ENCODE assay signal across 17 cellular contexts in the genomic region with DNA sequence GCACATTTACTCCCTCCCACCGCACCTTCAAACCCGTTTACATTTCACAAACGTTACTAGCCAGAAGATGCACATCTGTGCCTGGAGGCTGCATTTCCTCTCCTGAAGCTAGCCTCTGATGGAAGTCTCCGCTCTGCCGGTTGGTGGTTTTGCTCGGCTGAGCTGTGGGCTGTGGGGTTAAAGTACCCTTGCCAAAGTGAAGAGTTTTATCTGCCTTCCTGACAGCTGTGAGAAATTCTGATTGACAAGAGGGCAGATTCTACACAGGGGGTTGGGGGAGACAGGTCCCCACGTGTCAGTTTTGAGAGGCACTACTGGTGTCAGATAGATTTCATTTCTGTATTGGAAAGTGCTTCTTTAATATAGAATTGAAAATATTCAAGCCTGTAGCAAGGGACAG.
"Had no signal": no experiment of that assay in that cellular context is flagged by ENCODE, and none has a peak within 500 bp of the region (broad histone marks: within the 10 kb centered on the region; RNA-seq: fewer than 3 reads in every experiment).

No MANE protein-coding gene starts in this region.

- H3K9me3 Mint-ChIP-seq: activated naive CD8-positive, alpha-beta T cell treated with anti-CD3 and anti-CD28 coated beads, Interleukin-2, amount 10 ng/mL, durations not matched to agents 7 days and 5 days; activated T-helper 17 cell treated with anti-CD3 and anti-CD28 coated beads, Interleukin-2, amount 50 U/mL, for 72 hours; effector memory CD8-positive, alpha-beta T cell; natural killer cell; stimulated activated naive B cell treated with anti-CD40 and anti-IgM and Interleukin-4, amounts not matched to agents 10 μg/mL and 1 μg/mL and 100 μg/mL, for 72 hours had no signal

- H3K36me3 Mint-ChIP-seq: activated naive CD8-positive, alpha-beta T cell treated with anti-CD3 and anti-CD28 coated beads, Interleukin-2, amount 10 ng/mL, durations not matched to agents 7 days and 5 days; natural killer cell; stimulated activated naive B cell treated with anti-CD40 and anti-IgM and Interleukin-4, amounts not matched to agents 10 μg/mL and 1 μg/mL and 100 μg/mL, for 72 hours had no signal

- H3K9me3 ChIP-seq: lower lobe of right lung, thoracic aorta had no signal

- H3K36me3 ChIP-seq: lower lobe of right lung, thoracic aorta, WERI-Rb-1 had no signal

- H3K4me3 ChIP-seq: lower lobe of right lung, thoracic aorta had no signal

- H3K27ac Mint-ChIP-seq: activated naive CD8-positive, alpha-beta T cell treated with anti-CD3 and anti-CD28 coated beads, Interleukin-2, amount 10 ng/mL, durations not matched to agents 7 days and 5 days; activated T-helper 17 cell treated with anti-CD3 and anti-CD28 coated beads, Interleukin-2, amount 50 U/mL, for 72 hours; effector memory CD8-positive, alpha-beta T cell; natural killer cell; stimulated activated naive B cell treated with anti-CD40 and anti-IgM and Interleukin-4, amounts not matched to agents 10 μg/mL and 1 μg/mL and 100 μg/mL, for 72 hours had no signal

- H3K4me3 Mint-ChIP-seq: activated naive CD8-positive, alpha-beta T cell treated with anti-CD3 and anti-CD28 coated beads, Interleukin-2, amount 10 ng/mL, durations not matched to agents 7 days and 5 days; activated T-helper 17 cell treated with anti-CD3 and anti-CD28 coated beads, Interleukin-2, amount 50 U/mL, for 72 hours; effector memory CD8-positive, alpha-beta T cell; natural killer cell; stimulated activated naive B cell treated with anti-CD40 and anti-IgM and Interleukin-4, amounts not matched to agents 10 μg/mL and 1 μg/mL and 100 μg/mL, for 72 hours had no signal

- H3K4me1 ChIP-seq: lower lobe of right lung had no signal

- H3K4me1 Mint-ChIP-seq: activated T-helper 17 cell treated with anti-CD3 and anti-CD28 coated beads, Interleukin-2, amount 50 U/mL, for 72 hours; stimulated activated naive B cell treated with anti-CD40 and anti-IgM and Interleukin-4, amounts not matched to agents 10 μg/mL and 1 μg/mL and 100 μg/mL, for 72 hours had no signal

- H3K27me3 Mint-ChIP-seq: stimulated activated naive B cell treated with anti-CD40 and anti-IgM and Interleukin-4, amounts not matched to agents 10 μg/mL and 1 μg/mL and 100 μg/mL, for 72 hours had no signal

- ATAC-seq: activated T-helper 17 cell treated with anti-CD3 and anti-CD28 coated beads, Interleukin-2, amount 50 U/mL, for 72 hours; effector memory CD8-positive, alpha-beta T cell; lower lobe of right lung; natural killer cell; stimulated activated naive B cell treated with anti-CD40 and anti-IgM and Interleukin-4, amounts not matched to agents 10 μg/mL and 1 μg/mL and 100 μg/mL, for 72 hours had no signal

- H3K27ac ChIP-seq: epithelial cell of prostate, lower lobe of right lung, thoracic aorta, WERI-Rb-1 had no signal

- DNase-seq: activated CD4-positive, alpha-beta T cell treated with anti-CD3 and anti-CD28 coated beads for 1 hour; activated naive CD4-positive, alpha-beta T cell treated with Interleukin-2 at 50 U/mL for 16 hours; activated naive CD8-positive, alpha-beta T cell treated with anti-CD3 and anti-CD28 coated beads, Interleukin-2, amount 10 ng/mL, durations not matched to agents 7 days and 5 days; amygdala; dermis blood vessel endothelial cell; effector memory CD8-positive, alpha-beta T cell; foreskin fibroblast; hypothalamus; islet precursor cell; lower lobe of right lung; natural killer cell; retina; stimulated activated naive B cell treated with anti-CD40 and anti-IgM and Interleukin-4, amounts not matched to agents 10 μg/mL and 1 μg/mL and 100 μg/mL, for 72 hours; WERI-Rb-1 had no signal
